In the genomic region with DNA sequence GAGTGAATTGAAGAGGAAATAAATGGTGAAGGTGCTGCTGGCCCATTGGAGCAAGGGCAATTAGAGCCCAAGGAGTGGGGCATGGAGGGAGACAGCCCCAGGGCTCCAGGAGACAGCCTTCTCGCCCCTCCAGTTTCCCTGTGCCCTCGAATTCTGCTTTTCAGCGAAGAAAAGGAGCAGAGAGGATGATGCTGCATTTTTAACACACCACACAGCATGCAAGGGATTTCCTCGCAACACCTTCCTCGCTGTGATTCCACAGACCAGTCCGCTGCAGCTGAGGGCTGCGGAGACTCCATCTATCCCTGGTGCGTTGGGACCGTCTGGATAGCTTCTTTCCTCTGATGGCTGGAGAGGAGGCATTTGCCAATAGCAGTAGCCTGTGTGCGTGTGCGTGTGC, we compare ENCODE assay signal across 10 cellular contexts. TPM values are rescaled to one million over a fixed set of nuclear protein-coding genes. Genes with fewer than 3 reads are reported as not detected.
DNase-seq lines count a peak whose midpoint lies in the region; ATAC-seq and TF ChIP-seq lines count a peak whose summit lies in the region.
"Had no signal": no experiment of that assay in that cellular context is flagged by ENCODE, and none has a peak within 500 bp of the region (broad histone marks: within the 10 kb centered on the region; RNA-seq: fewer than 3 reads in every experiment).

No MANE protein-coding gene starts in this region.

- no peaks in the 10 kb centered on the region for H4K20me1 ChIP-seq in hepatocyte (ENCODE audit: insufficient read depth, poor library complexity, severe bottlenecking)

- H3K4me2 ChIP-seq in hepatocyte: peak overlapping the region; percentile 93
- peak overlapping the region; percentile 65 for H3K4me2 ChIP-seq in skeletal muscle satellite cell (ENCODE audit: low read length)

- no peak overlapping the region for H2AFZ ChIP-seq in hepatocyte

- peaks cover 6% of the 10 kb centered on the region for H3K4me1 ChIP-seq in hepatocyte (ENCODE audit: insufficient read depth)
- H3K4me1 ChIP-seq in skeletal muscle satellite cell (ENCODE audit: control insufficient read depth, insufficient read depth, low read length): no peaks in the 10 kb centered on the region

- no peak overlapping the region for H3K9ac ChIP-seq in skeletal muscle satellite cell (ENCODE audit: low read depth, low read length)

- no peaks in the 10 kb centered on the region for H3K9me2 ChIP-seq in hepatocyte (replicated peaks; ENCODE audit: insufficient read depth)

- H3K79me2 ChIP-seq in hepatocyte: no peaks in the 10 kb centered on the region

- in situ Hi-C loops in KBM-7 (cut with MboI; ENCODE audit: low pct_unique_long_range_greater_than_20kb, low sequenced_read_pairs): no loop called here

- peak overlapping the region; percentile 12; the same call in 1 of the 2 replicates for H3K4me3 ChIP-seq in HFF-Myc (replicated peaks; ENCODE audit: low read depth, low read length)
- H3K4me3 ChIP-seq in hepatocyte: no peak overlapping the region
- peak overlapping the region; percentile 42 for H3K4me3 ChIP-seq in skeletal muscle satellite cell (ENCODE audit: low read length)

- TF ChIP-seq CTCF in HFF-Myc (IDR thresholded peaks at IDR 0.05; ENCODE audit: low read depth, low read length, missing control alignments): no peak
- TF ChIP-seq CTCF in hepatocyte (IDR thresholded peaks at IDR 0.05; ENCODE audit: poor library complexity): no peak

- ATAC-seq in SK-N-SH treated with all-trans-retinoic acid at 6 μM for 48 hours: peak; percentile 77

- H3K27me3 ChIP-seq in hepatocyte: peaks cover 32% of the 10 kb centered on the region
- H3K27me3 ChIP-seq in skeletal muscle satellite cell (ENCODE audit: control insufficient read depth, insufficient read depth, low read length): peaks cover 22% of the 10 kb centered on the region

- H3K36me3 ChIP-seq in hepatocyte (replicated peaks; ENCODE audit: insufficient read depth, low read depth) (no peaks in the 10 kb centered on the region), skeletal muscle satellite cell (ENCODE audit: insufficient read depth, low read length) (no peaks in the 10 kb centered on the region)

- WGBS in hepatocyte (ENCODE audit: low lambda C conversion rate, missing lambda C conversion rate): 18% methylated on average over 11 of the region's 11 CpGs

- no peak overlapping the region for H3K27ac ChIP-seq in hepatocyte
- H3K27ac ChIP-seq: epithelial cell of prostate had no signal

- DNase-seq in HFF-Myc (ENCODE audit: extremely low read depth, low read depth) (no peak), hepatocyte (ENCODE audit: low spot score) (peak; percentile 8), cortex of kidney (lab: John Stamatoyannopoulos, UW) (no peak), KBM-7 (no peak), DMS 273 (lab: John Stamatoyannopoulos, UW; ENCODE audit: unreplicated experiment) (no peak)
- DNase-seq: activated CD4-positive, alpha-beta T cell treated with anti-CD3 and anti-CD28 coated beads, Interleukin-2, amount 10 ng/mL, durations not matched to agents 24 days and 14 days; NCI-H1694 had no signal

- H3K9me3 ChIP-seq in hepatocyte (ENCODE audit: low read depth) (no peaks in the 10 kb centered on the region), skeletal muscle satellite cell (replicated peaks; ENCODE audit: low read length) (no peaks in the 10 kb centered on the region)

TF ChIP-seq in SK-N-SH treated with all-trans-retinoic acid at 6 μM for 48 hours, 23 proteins besides CTCF, POLR2A, EP300 and RAD21:
- TF ChIP-seq, protein P1, sequence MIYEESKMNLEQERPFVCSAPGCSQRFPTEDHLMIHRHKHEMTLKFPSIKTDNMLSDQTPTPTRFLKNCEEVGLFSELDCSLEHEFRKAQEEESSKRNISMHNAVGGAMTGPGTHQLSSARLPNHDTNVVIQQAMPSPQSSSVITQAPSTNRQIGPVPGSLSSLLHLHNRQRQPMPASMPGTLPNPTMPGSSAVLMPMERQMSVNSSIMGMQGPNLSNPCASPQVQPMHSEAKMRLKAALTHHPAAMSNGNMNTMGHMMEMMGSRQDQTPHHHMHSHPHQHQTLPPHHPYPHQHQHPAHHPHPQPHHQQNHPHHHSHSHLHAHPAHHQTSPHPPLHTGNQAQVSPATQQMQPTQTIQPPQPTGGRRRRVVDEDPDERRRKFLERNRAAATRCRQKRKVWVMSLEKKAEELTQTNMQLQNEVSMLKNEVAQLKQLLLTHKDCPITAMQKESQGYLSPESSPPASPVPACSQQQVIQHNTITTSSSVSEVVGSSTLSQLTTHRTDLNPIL (CRISPR knock-in tag; IDR thresholded peaks at IDR 0.05; ENCODE audit: low read depth): no peak
- TF ChIP-seq CSDC2 (CRISPR knock-in tag; IDR thresholded peaks at IDR 0.05) (no peak), ZC3H10 (CRISPR knock-in tag; IDR thresholded peaks at IDR 0.05) (no peak), BACH2 (CRISPR knock-in tag; IDR thresholded peaks at IDR 0.05; ENCODE audit: borderline replicate concordance) (no peak), PPARA (CRISPR knock-in tag; IDR thresholded peaks at IDR 0.05; ENCODE audit: borderline replicate concordance) (no peak), ESRRG (CRISPR knock-in tag; IDR thresholded peaks at IDR 0.05) (no peak), ZNF565 (CRISPR knock-in tag; conservative IDR thresholded peaks at IDR 0.05; ENCODE audit: low read depth) (no peak), TOX (CRISPR knock-in tag; IDR thresholded peaks at IDR 0.05; ENCODE audit: borderline replicate concordance) (no peak), GLIS3 (CRISPR knock-in tag; IDR thresholded peaks at IDR 0.05) (no peak), ZNF8 (CRISPR knock-in tag; IDR thresholded peaks at IDR 0.05) (no peak)
- TF ChIP-seq, protein P2, sequence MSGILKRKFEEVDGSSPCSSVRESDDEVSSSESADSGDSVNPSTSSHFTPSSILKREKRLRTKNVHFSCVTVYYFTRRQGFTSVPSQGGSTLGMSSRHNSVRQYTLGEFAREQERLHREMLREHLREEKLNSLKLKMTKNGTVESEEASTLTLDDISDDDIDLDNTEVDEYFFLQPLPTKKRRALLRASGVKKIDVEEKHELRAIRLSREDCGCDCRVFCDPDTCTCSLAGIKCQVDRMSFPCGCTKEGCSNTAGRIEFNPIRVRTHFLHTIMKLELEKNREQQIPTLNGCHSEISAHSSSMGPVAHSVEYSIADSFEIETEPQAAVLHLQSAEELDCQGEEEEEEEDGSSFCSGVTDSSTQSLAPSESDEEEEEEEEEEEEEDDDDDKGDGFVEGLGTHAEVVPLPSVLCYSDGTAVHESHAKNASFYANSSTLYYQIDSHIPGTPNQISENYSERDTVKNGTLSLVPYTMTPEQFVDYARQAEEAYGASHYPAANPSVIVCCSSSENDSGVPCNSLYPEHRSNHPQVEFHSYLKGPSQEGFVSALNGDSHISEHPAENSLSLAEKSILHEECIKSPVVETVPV (CRISPR knock-in tag; IDR thresholded peaks at IDR 0.05): no peak
- TF ChIP-seq, protein P3, sequence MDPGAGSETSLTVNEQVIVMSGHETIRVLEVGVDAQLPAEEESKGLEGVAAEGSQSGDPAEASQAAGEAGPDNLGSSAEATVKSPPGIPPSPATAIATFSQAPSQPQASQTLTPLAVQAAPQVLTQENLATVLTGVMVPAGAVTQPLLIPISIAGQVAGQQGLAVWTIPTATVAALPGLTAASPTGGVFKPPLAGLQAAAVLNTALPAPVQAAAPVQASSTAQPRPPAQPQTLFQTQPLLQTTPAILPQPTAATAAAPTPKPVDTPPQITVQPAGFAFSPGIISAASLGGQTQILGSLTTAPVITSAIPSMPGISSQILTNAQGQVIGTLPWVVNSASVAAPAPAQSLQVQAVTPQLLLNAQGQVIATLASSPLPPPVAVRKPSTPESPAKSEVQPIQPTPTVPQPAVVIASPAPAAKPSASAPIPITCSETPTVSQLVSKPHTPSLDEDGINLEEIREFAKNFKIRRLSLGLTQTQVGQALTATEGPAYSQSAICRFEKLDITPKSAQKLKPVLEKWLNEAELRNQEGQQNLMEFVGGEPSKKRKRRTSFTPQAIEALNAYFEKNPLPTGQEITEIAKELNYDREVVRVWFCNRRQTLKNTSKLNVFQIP (CRISPR knock-in tag; IDR thresholded peaks at IDR 0.05; ENCODE audit: borderline replicate concordance, low read depth): no peak
- TF ChIP-seq, protein P4, sequence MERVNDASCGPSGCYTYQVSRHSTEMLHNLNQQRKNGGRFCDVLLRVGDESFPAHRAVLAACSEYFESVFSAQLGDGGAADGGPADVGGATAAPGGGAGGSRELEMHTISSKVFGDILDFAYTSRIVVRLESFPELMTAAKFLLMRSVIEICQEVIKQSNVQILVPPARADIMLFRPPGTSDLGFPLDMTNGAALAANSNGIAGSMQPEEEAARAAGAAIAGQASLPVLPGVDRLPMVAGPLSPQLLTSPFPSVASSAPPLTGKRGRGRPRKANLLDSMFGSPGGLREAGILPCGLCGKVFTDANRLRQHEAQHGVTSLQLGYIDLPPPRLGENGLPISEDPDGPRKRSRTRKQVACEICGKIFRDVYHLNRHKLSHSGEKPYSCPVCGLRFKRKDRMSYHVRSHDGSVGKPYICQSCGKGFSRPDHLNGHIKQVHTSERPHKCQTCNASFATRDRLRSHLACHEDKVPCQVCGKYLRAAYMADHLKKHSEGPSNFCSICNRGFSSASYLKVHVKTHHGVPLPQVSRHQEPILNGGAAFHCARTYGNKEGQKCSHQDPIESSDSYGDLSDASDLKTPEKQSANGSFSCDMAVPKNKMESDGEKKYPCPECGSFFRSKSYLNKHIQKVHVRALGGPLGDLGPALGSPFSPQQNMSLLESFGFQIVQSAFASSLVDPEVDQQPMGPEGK (CRISPR knock-in tag; IDR thresholded peaks at IDR 0.05; ENCODE audit: borderline replicate concordance): no peak

RNA-seq across cellular contexts. Expression of a gene that starts 41.7 kb away (rescaled TPM):
- 2.3 and 2.9 TPM in 2 replicates for total RNA-seq in hepatocyte
- polyA plus RNA-seq in hepatocyte: 0.64 and 1.3 TPM in 2 replicates
- 0.66 and 2.5 TPM in 2 replicates for total RNA-seq in skeletal muscle satellite cell (2012; rRNA removed)
- total RNA-seq: activated CD4-positive, alpha-beta T cell treated with anti-CD3 and anti-CD28 coated beads, Interleukin-2, amount 10 ng/mL, durations not matched to agents 24 days and 14 days had no signal
